23 cellular contexts compared by ENCODE assay signal in the genomic region with DNA sequence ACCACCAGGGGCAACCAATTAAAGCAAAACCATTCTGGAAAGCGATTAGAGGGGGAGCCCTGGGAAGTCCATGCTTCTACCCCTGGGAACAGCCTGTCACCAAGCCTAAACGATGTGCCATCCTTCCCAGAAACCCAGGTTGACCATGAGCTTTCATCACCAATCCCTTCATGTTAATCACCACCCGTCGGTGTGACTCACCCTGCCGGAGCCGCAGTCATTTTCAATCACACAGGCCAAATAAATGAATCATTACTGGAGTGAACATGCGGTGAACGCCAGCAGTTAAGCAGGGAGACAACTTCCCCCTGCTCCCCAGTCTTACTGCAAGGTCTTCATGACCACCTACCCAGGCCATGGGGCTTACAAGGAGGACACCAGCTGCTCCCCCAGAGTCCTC.
DNase-seq lines count a peak whose midpoint lies in the region; ATAC-seq, FAIRE-seq and TF ChIP-seq lines count a peak whose summit lies in the region.
"Had no signal": no experiment of that assay in that cellular context is flagged by ENCODE, and none has a peak within 500 bp of the region (broad histone marks: within the 10 kb centered on the region; RNA-seq: fewer than 3 reads in every experiment).

No MANE protein-coding gene starts in this region.

- H3K27me3 Mint-ChIP-seq in astrocyte (ENCODE audit: low read depth, unreplicated experiment) = peaks cover 22% of the 10 kb centered on the region
- H3K27me3 Mint-ChIP-seq: dendritic cell treated with granulocyte-macrophage colony-stimulating factor and Interleukin-4, amounts not matched to agents 40 ng/mL and 50 ng/mL, for 4 days had no signal

- no peak for ATAC-seq in GM19395 (IDR thresholded peaks at IDR 0.05; ENCODE audit: unreplicated experiment)
- no peak for ATAC-seq in GM18502 (IDR thresholded peaks at IDR 0.05; ENCODE audit: poor library complexity, unreplicated experiment)
- ATAC-seq: natural killer cell treated with Interleukin-12 subunit alpha and Interleukin-12 subunit beta and Interleukin-15 and Interleukin-18, amount 100 ng/mL, for 72 hours had no signal

- DNase-seq in AG20443 (ENCODE audit: low spot score) = peak; percentile 21
- peak; percentile 80 for DNase-seq in M059J (ENCODE audit: low read depth)
- peak; percentile 42 for DNase-seq in astrocyte (ENCODE audit: low read depth)
- DNase-seq in mesenteric fat pad (ENCODE audit: low spot score) = peak; percentile 20
- DNase-seq in DMS 273 treated with DMSO at 0.1 percent for 48 hours (lab: John Stamatoyannopoulos, UW) = no peak
- no peak for DNase-seq in GDM1 (lab: John Stamatoyannopoulos, UW)
- DNase-seq: activated CD4-positive, CD25-positive, alpha-beta regulatory T cell treated with anti-CD3 and anti-CD28 coated beads, Interleukin-2, amount 50 U/mL, for 72 hours; activated naive CD8-positive, alpha-beta T cell treated with anti-CD3 and anti-CD28 coated beads for 36 hours; CD8-positive, alpha-beta memory T cell; H7; mesendoderm; NCI-H1930; NCI-H345; Peyer's patch; stimulated activated CD4-positive, alpha-beta T cell treated with anti-CD3 and anti-CD28 coated beads, Interleukin-4, amount 100 ng/mL, for 1 hour had no signal

- H3K4me1 ChIP-seq in astrocyte (ENCODE audit: insufficient read depth, low read length) = no peaks in the 10 kb centered on the region
- H3K4me1 ChIP-seq: Peyer's patch, vagina had no signal

- H2AFZ ChIP-seq in astrocyte (ENCODE audit: low read depth, low read length) = no peak overlapping the region

- no peak overlapping the region for H3K9ac ChIP-seq in astrocyte (ENCODE audit: low read length)

- no peak for TF ChIP-seq CTCF in astrocyte (IDR thresholded peaks at IDR 0.05; ENCODE audit: insufficient read depth, low read depth, low read length)

- H3K27ac Mint-ChIP-seq in astrocyte (ENCODE audit: unreplicated experiment) = peak overlapping the region; percentile 81
- H3K27ac Mint-ChIP-seq: activated naive CD8-positive, alpha-beta T cell treated with anti-CD3 and anti-CD28 coated beads for 36 hours; CD8-positive, alpha-beta memory T cell; dendritic cell treated with granulocyte-macrophage colony-stimulating factor and Interleukin-4, amounts not matched to agents 40 ng/mL and 50 ng/mL, for 4 days; natural killer cell treated with Interleukin-12 subunit alpha and Interleukin-12 subunit beta and Interleukin-15 and Interleukin-18, amount 100 ng/mL, for 72 hours had no signal

- H3K9me3 Mint-ChIP-seq in astrocyte (ENCODE audit: unreplicated experiment) = peaks cover 5% of the 10 kb centered on the region
- H3K9me3 Mint-ChIP-seq: activated naive CD8-positive, alpha-beta T cell treated with anti-CD3 and anti-CD28 coated beads for 36 hours; dendritic cell treated with granulocyte-macrophage colony-stimulating factor and Interleukin-4, amounts not matched to agents 40 ng/mL and 50 ng/mL, for 4 days; natural killer cell treated with Interleukin-12 subunit alpha and Interleukin-12 subunit beta and Interleukin-15 and Interleukin-18, amount 100 ng/mL, for 72 hours had no signal

- peak overlapping the region; percentile 37 for H3K4me2 ChIP-seq in astrocyte (ENCODE audit: low read length)
- H3K4me2 ChIP-seq: smooth muscle cell had no signal

- H4K20me1 ChIP-seq in astrocyte (ENCODE audit: insufficient read depth, low read length) = no peaks in the 10 kb centered on the region

- H3K4me1 Mint-ChIP-seq in astrocyte (ENCODE audit: low read depth, unreplicated experiment) = peaks cover 13% of the 10 kb centered on the region
- H3K4me1 Mint-ChIP-seq: CD8-positive, alpha-beta memory T cell had no signal

- H3K27me3 ChIP-seq in astrocyte (ENCODE audit: insufficient read depth, low read length) = no peaks in the 10 kb centered on the region
- H3K27me3 ChIP-seq: Peyer's patch, vagina had no signal

- no peaks in the 10 kb centered on the region for H3K79me2 ChIP-seq in astrocyte (ENCODE audit: insufficient read depth, low read length)

- peaks cover 13% of the 10 kb centered on the region for H3K9me3 ChIP-seq in astrocyte (ENCODE audit: insufficient read depth, low read depth, low read length)
- H3K9me3 ChIP-seq: Peyer's patch, vagina had no signal

- FAIRE-seq in astrocyte (lab: Jason Lieb, UNC) = no peak
- FAIRE-seq: frontal cortex, GM18507 had no signal

- H3K36me3 Mint-ChIP-seq in astrocyte (ENCODE audit: low read depth, unreplicated experiment) = no peaks in the 10 kb centered on the region
- H3K36me3 Mint-ChIP-seq: activated naive CD8-positive, alpha-beta T cell treated with anti-CD3 and anti-CD28 coated beads for 36 hours; CD8-positive, alpha-beta memory T cell; natural killer cell treated with Interleukin-12 subunit alpha and Interleukin-12 subunit beta and Interleukin-15 and Interleukin-18, amount 100 ng/mL, for 72 hours had no signal

- H3K4me3 Mint-ChIP-seq in astrocyte (ENCODE audit: unreplicated experiment) = no peak overlapping the region
- H3K4me3 Mint-ChIP-seq: activated naive CD8-positive, alpha-beta T cell treated with anti-CD3 and anti-CD28 coated beads for 36 hours; CD8-positive, alpha-beta memory T cell; dendritic cell treated with granulocyte-macrophage colony-stimulating factor and Interleukin-4, amounts not matched to agents 40 ng/mL and 50 ng/mL, for 4 days; natural killer cell treated with Interleukin-12 subunit alpha and Interleukin-12 subunit beta and Interleukin-15 and Interleukin-18, amount 100 ng/mL, for 72 hours had no signal

- no peaks in the 10 kb centered on the region for H3K36me3 ChIP-seq in astrocyte (ENCODE audit: insufficient read depth, low read length)
- H3K36me3 ChIP-seq: Peyer's patch, vagina had no signal

- H3K4me3 ChIP-seq in astrocyte (ENCODE audit: insufficient read depth, low read depth, low read length) = no peak overlapping the region
- H3K4me3 ChIP-seq: Peyer's patch, smooth muscle cell, vagina had no signal

- no peak overlapping the region for H3K27ac ChIP-seq in astrocyte (ENCODE audit: low read depth, low read length)
- H3K27ac ChIP-seq: Peyer's patch, vagina had no signal

Comparison
In these comparisons a context has a peak if more than half of its experiments do, and no peak if none do; other contexts are left out.
1. DNase-seq: peak in AG20443 (single experiment), M059J (single experiment), astrocyte (single experiment) and mesenteric fat pad (single experiment); none in DMS 273 treated with DMSO at 0.1 percent for 48 hours (single experiment) and GDM1 (single experiment).